Comparison of ENCODE assay signal across 1 cellular context in genomic region chr2:119206201-119206600, GRCh38.
TF ChIP-seq lines count a peak whose summit lies in the region.

No MANE protein-coding gene starts in this region.

TF ChIP-seq in K562, 482 proteins besides CTCF, POLR2A, EP300 and RAD21 (continued from another document):
- TF ChIP-seq ZBTB40 (IDR thresholded peaks at IDR 0.05) (no peak), ZBTB40 (CRISPR knock-in tag; IDR thresholded peaks at IDR 0.05) (no peak), ATF3 (IDR thresholded peaks at IDR 0.05) (peak; percentile 77; the same call in 1 of the 2 replicates), ATF3 (CRISPR knock-in tag; conservative IDR thresholded peaks at IDR 0.05) (no peak), CHD4 (IDR thresholded peaks at IDR 0.05; ENCODE audit: insufficient read depth, insufficient replicate concordance, low read depth, low read length, poor library complexity, severe bottlenecking) (no peak), MYC (IDR thresholded peaks at IDR 0.05; ENCODE audit: low read depth, low read length) (peak; percentile 47; the same call in 1 of the 2 replicates), MYC (CRISPR knock-in tag; IDR thresholded peaks at IDR 0.05; ENCODE audit: borderline replicate concordance, low read depth) (no peak), BHLHE40 (IDR thresholded peaks at IDR 0.05; ENCODE audit: low read length) (no peak), CXXC5 (CRISPR knock-in tag; IDR thresholded peaks at IDR 0.05) (0 out of 2 replicates have a peak, but pooled peaks have one; percentile 24), BCLAF1 (IDR thresholded peaks at IDR 0.05; ENCODE audit: borderline replicate concordance in 1 of 2, control insufficient read depth in 1 of 2, low read depth in 2 of 2, low read length in 1 of 2) (no peak), PML (IDR thresholded peaks at IDR 0.05; ENCODE audit: low read length) (no peak), CEBPG (CRISPR knock-in tag; IDR thresholded peaks at IDR 0.05) (peak; percentile 89), CEBPG (tag; conservative IDR thresholded peaks at IDR 0.05 in 1 of 2, IDR thresholded peaks at IDR 0.05 in 1 of 2) (peak; percentile 66 to 85), ZNF316 (IDR thresholded peaks at IDR 0.05) (no peak), MEF2A (IDR thresholded peaks at IDR 0.05; ENCODE audit: control insufficient read depth, low read depth, low read length) (no peak), ZNF282 (CRISPR knock-in tag; IDR thresholded peaks at IDR 0.05) (no peak), USF1 (CRISPR knock-in tag; IDR thresholded peaks at IDR 0.05) (no peak), ZNF780A (CRISPR knock-in tag; IDR thresholded peaks at IDR 0.05) (no peak)
TF ChIP-seq in K562: peak in this region for 7.
